In genomic region chr11:118358071-118358470, GRCh38 we compare ENCODE assay signal across 27 cellular contexts.
DNase-seq lines count a peak whose midpoint lies in the region; TF ChIP-seq lines count a peak whose summit lies in the region.
"Had no signal": no experiment of that assay in that cellular context is flagged by ENCODE, and none has a peak within 500 bp of the region (broad histone marks: within the 10 kb centered on the region; RNA-seq: fewer than 3 reads in every experiment).

No MANE protein-coding gene starts in this region.

- H3K9ac ChIP-seq in OCI-LY3 (ENCODE audit: low read length) = no peak overlapping the region
- H3K9ac ChIP-seq: parathyroid adenoma had no signal

- H3K27ac ChIP-seq in OCI-LY3 (ENCODE audit: low read length) = no peak overlapping the region
- H3K27ac ChIP-seq: 22Rv1, colonic mucosa, left ventricle myocardium inferior, parathyroid adenoma, RWPE1, transverse colon had no signal

- 0 out of 2 replicates have a peak overlapping the region, but pooled peaks have one; percentile 36 for H2AFZ ChIP-seq in OCI-LY3 (ENCODE audit: low read depth, low read length)

- no peak overlapping the region for H3K4me2 ChIP-seq in OCI-LY3 (ENCODE audit: low read length)

- no peaks in the 10 kb centered on the region for H3K27me3 ChIP-seq in OCI-LY3 (ENCODE audit: low read depth, low read length)
- H3K27me3 ChIP-seq: colonic mucosa, transverse colon had no signal

- no peaks in the 10 kb centered on the region for H3K27me3 Mint-ChIP-seq in T-helper 2 cell treated with Interferon-gamma antibody and Interleukin-4, amounts not matched to agents 5 μg/mL and 100 μg/mL, for 36 hours (ENCODE audit: low read depth)
- H3K27me3 Mint-ChIP-seq: T-helper 17 cell had no signal

- peaks cover 36% of the 10 kb centered on the region for H3K79me2 ChIP-seq in OCI-LY3 (ENCODE audit: low read length)

- no peaks in the 10 kb centered on the region for H3K9me3 Mint-ChIP-seq in T-helper 2 cell treated with Interferon-gamma antibody and Interleukin-4, amounts not matched to agents 5 μg/mL and 100 μg/mL, for 36 hours

- H3K4me1 Mint-ChIP-seq in T-helper 2 cell treated with Interferon-gamma antibody and Interleukin-4, amounts not matched to agents 5 μg/mL and 100 μg/mL, for 36 hours (ENCODE audit: low read depth) = peaks cover 33% of the 10 kb centered on the region

- H3K4me1 ChIP-seq in OCI-LY3 (ENCODE audit: low read length) = peaks cover 16% of the 10 kb centered on the region
- H3K4me1 ChIP-seq: parathyroid adenoma had no signal

- TF ChIP-seq CTCF in AG10803 (conservative IDR thresholded peaks at IDR 0.05; ENCODE audit: low read length) (no peak), OCI-LY3 (IDR thresholded peaks at IDR 0.05; ENCODE audit: low read depth, low read length) (no peak), foreskin fibroblast (IDR thresholded peaks at IDR 0.05; ENCODE audit: low read depth, low read length) (no peak)

- H3K27ac Mint-ChIP-seq in T-helper 2 cell treated with Interferon-gamma antibody and Interleukin-4, amounts not matched to agents 5 μg/mL and 100 μg/mL, for 36 hours = no peak overlapping the region

- no peaks in the 10 kb centered on the region for H3K36me3 ChIP-seq in OCI-LY3 (replicated peaks; ENCODE audit: low read depth, low read length)
- H3K36me3 ChIP-seq: colonic mucosa, left ventricle myocardium inferior, transverse colon had no signal

- no peak overlapping the region for H3K4me3 Mint-ChIP-seq in T-helper 2 cell treated with Interferon-gamma antibody and Interleukin-4, amounts not matched to agents 5 μg/mL and 100 μg/mL, for 36 hours

- H3K9me3 ChIP-seq in OCI-LY3 (ENCODE audit: insufficient read depth, low read length) = no peaks in the 10 kb centered on the region
- H3K9me3 ChIP-seq: colonic mucosa, left ventricle myocardium inferior, transverse colon had no signal

- H3K4me3 ChIP-seq in AG10803 (ENCODE audit: low read length) (no peak overlapping the region), OCI-LY3 (ENCODE audit: low read length) (no peak overlapping the region), foreskin fibroblast (ENCODE audit: low read depth in 1 of 2, low read length in 2 of 2) (no peak overlapping the region)
- H3K4me3 ChIP-seq: colonic mucosa, transverse colon had no signal

- DNase-seq in NCI-H2196 (lab: John Stamatoyannopoulos, UW; ENCODE audit: unreplicated experiment) = peak; percentile 6
- DNase-seq in NCI-H2196 treated with DMSO at 0.1 percent for 48 hours (lab: John Stamatoyannopoulos, UW; ENCODE audit: unreplicated experiment) = no peak
- peak; percentile 49 for DNase-seq in AG10803 (ENCODE audit: low read depth)
- DNase-seq in foreskin fibroblast = peak; percentile 29 to 57
- DNase-seq in COR-L47 (lab: John Stamatoyannopoulos, UW) = no peak
- DNase-seq in NCI-H510A (lab: John Stamatoyannopoulos, UW) = no peak
- no peak for DNase-seq in T-helper 2 cell treated with Interferon-gamma antibody and Interleukin-4, amounts not matched to agents 5 μg/mL and 100 μg/mL, for 36 hours (ENCODE audit: low spot score)
- DNase-seq: activated CD4-positive, alpha-beta T cell treated with anti-CD3 and anti-CD28 coated beads for 48 hours; activated CD8-positive, alpha-beta memory T cell treated with anti-CD3 and anti-CD28 coated beads, Interleukin-2, amount 50 U/mL, for 4 hours; activated effector memory CD4-positive, alpha-beta T cell treated with Interleukin-2 at 50 U/mL for 16 hours; AML-193; amniotic stem cell; colonic mucosa; GOT3; KBM-7; left ventricle myocardium inferior; MM.1S; NCI-H1417 treated with DMSO at 0.1 percent for 48 hours; NCI-H510A treated with DMSO at 0.1 percent for 48 hours; stimulated activated CD4-positive, alpha-beta T cell treated with anti-CD3 and anti-CD28 coated beads, Interleukin-12 subunit alpha, Interleukin-12 subunit beta, amount 100 ng/mL, for 4 hours; stimulated activated CD4-positive, alpha-beta T cell treated with anti-CD3 and anti-CD28 coated beads, Interleukin-4, amount 100 ng/mL, for 24 hours; T-helper 17 cell; transverse colon had no signal

- H4K20me1 ChIP-seq in OCI-LY3 (ENCODE audit: insufficient read depth, low read length) = no peaks in the 10 kb centered on the region

- H3K36me3 Mint-ChIP-seq in T-helper 2 cell treated with Interferon-gamma antibody and Interleukin-4, amounts not matched to agents 5 μg/mL and 100 μg/mL, for 36 hours (ENCODE audit: low read depth) = peaks cover 25% of the 10 kb centered on the region

Comparison
In these comparisons a context has a peak if more than half of its experiments do, and no peak if none do; other contexts are left out.
1. DNase-seq: peak in NCI-H2196 (single experiment), AG10803 (single experiment) and foreskin fibroblast (2 of 2); none in NCI-H2196 treated with DMSO at 0.1 percent for 48 hours (single experiment), COR-L47 (single experiment), NCI-H510A (single experiment) and T-helper 2 cell treated with Interferon-gamma antibody and Interleukin-4, amounts not matched to agents 5 μg/mL and 100 μg/mL, for 36 hours (single experiment).